ENCODE assay signal across 1 cellular context in genomic region chr10:68954904-68955303, GRCh38.
A peak's percentile ranks its signal among the peaks of the same experiment; 100 is the strongest.
TF ChIP-seq lines count a peak whose summit lies in the region.

No MANE protein-coding gene starts in this region.

TF ChIP-seq in K562, 482 proteins besides CTCF, POLR2A, EP300 and RAD21:
- no peak for TF ChIP-seq ATF7 (IDR thresholded peaks at IDR 0.05)
- 0 out of 2 replicates have a peak, but pooled peaks have one; percentile 57 for TF ChIP-seq ZNF175 (CRISPR knock-in tag; IDR thresholded peaks at IDR 0.05; ENCODE audit: low read depth)
